33 cellular contexts compared by ENCODE assay signal in the genomic region with DNA sequence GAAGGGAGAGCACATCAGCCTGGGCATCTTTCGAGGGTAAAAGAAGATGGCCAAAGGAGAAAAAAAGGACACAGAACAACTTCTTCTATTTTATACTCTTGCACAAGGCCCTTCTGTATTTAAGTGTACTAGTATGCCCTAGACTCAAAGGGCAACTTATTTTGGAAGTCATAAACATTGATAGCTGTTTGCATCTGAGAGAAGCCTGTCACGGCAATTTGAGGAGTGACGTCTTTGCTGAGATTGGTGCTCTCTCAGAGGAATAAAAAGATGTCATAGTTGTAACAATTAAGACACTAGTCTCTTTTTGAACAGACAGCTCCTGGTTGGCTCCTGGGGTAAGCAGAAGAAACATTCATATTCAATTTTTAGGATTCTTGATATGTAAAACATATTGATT.
"Had no signal": no experiment of that assay in that cellular context is flagged by ENCODE, and none has a peak within 500 bp of the region (broad histone marks: within the 10 kb centered on the region; RNA-seq: fewer than 3 reads in every experiment).

No MANE protein-coding gene starts in this region.

- H3K9me3 ChIP-seq: SJCRH30, SK-N-SH had no signal

- H3K27me3 ChIP-seq: SJCRH30 had no signal

- DNase-seq: Karpas-422, KBM-7, MM.1S, MV-4-11, NCI-H1092, NCI-H1105 treated with DMSO at 0.1 percent for 48 hours, NCI-H1436, NCI-H146, NCI-H1694, NCI-H187, NCI-H1930, NCI-H2029 treated with DMSO at 0.1 percent for 48 hours, NCI-H2081 treated with DMSO at 0.1 percent for 48 hours, NCI-H2107, NCI-H2171, NCI-H226, NCI-H446 treated with DMSO at 0.1 percent for 48 hours, NCI-H510A, NCI-H524, NCI-H526, NCI-H69, NCI-H748 treated with DMSO at 0.1 percent for 48 hours, NCI-H82, PC-9, SHP77, SIG-M5, SJCRH30, SK-N-SH, SW 1271 had no signal

- H3K4me3 ChIP-seq: PC-9, SJCRH30 had no signal

- H3K4me1 ChIP-seq: SJCRH30 had no signal

- ATAC-seq: Panc1, Right ventricle myocardium inferior had no signal

- H3K9ac ChIP-seq: KMS-11, SK-N-SH had no signal

- H3K27ac ChIP-seq: KMS-11, PC-9, RWPE1, SJCRH30 had no signal

- H3K4me2 ChIP-seq: KMS-11, PC-9, SK-N-SH had no signal

- H3K36me3 ChIP-seq: SJCRH30 had no signal

- H2AFZ ChIP-seq: PC-9 had no signal
